19 cellular contexts compared by ENCODE assay signal in the genomic region with DNA sequence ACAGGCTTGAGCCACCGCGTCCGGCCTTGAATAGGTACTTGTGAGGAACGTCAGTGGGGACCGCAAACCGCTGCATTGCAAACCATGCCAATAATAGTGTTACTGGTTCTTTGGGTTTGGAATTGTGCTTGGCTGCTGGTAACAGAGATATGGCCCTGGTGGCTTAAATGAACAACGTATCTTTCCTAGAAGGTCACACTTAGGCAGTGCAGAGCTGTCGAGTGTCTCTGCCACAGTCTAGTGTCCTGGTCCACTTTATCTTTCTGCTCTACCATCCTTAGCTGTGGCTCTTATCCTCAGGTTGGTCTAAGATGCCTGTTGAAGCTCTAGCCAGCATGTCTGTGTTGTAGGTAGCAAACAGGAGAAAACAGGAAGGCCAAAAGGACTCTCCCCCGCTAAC.
"Had no signal": no experiment of that assay in that cellular context is flagged by ENCODE, and none has a peak within 500 bp of the region (broad histone marks: within the 10 kb centered on the region; RNA-seq: fewer than 3 reads in every experiment).

No MANE protein-coding gene starts in this region.

- H3K9me3 ChIP-seq: MG63, SJCRH30 had no signal

- H3K36me3 ChIP-seq: MG63, SJCRH30 had no signal

- H3K4me3 ChIP-seq: MG63, SJCRH30 had no signal

- DNase-seq: IMR-90; Karpas-422; KG1; MG63; NCI-H1436; NCI-H187; NCI-H2081 treated with DMSO at 0.1 percent for 48 hours; NCI-H2171; NCI-H226; NCI-H510A; NCI-H524 treated with DMSO at 0.1 percent for 48 hours; NCI-H69; NCI-H774; NK-92 treated with Interleukin-12 subunit alpha and Interleukin-12 subunit beta, amount 100 ng/mL, for 24 hours; RPMI8226; SHP77 treated with DMSO at 0.1 percent for 48 hours; SJCRH30 had no signal

- H3K27ac ChIP-seq: SJCRH30 had no signal

- ATAC-seq: HepG2, SK-N-SH treated with all-trans-retinoic acid at 6 μM for 48 hours had no signal

- H3K27me3 ChIP-seq: MG63, SJCRH30 had no signal

- H3K4me1 ChIP-seq: SJCRH30 had no signal
